2 cellular contexts compared by ENCODE assay signal in the genomic region with DNA sequence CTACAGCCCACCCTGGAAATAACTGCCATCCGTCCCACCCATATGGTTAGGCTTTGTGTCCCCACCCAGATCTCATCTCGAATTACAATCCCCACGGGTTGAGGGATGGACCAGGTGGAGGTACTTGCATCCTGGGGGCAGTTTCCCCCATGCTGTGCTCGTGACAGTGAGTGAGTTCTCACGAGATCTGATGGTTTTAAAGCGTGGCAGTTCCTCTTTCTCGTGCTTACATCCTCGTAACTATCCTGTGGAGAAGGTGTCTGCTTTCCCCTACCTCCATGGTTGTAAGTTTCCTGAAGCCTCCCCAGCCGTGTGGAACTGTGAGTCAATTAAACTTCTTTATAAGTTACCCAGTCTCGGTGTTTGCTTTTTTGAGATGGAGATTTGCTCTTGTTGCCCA. TPM values are rescaled to one million over a fixed set of nuclear protein-coding genes. Genes with fewer than 3 reads are reported as not detected.
"Had no signal": no experiment of that assay in that cellular context is flagged by ENCODE, and none has a peak within 500 bp of the region (broad histone marks: within the 10 kb centered on the region; RNA-seq: fewer than 3 reads in every experiment).

No MANE protein-coding gene starts in this region.

RNA-seq across cellular contexts. Expression of gene CLEC18A, which starts 17.0 kb away (rescaled TPM):
- total RNA-seq: lung microvascular endothelial cell had no signal
- polyA plus RNA-seq: immature natural killer cell had no signal
